8 cellular contexts compared by ENCODE assay signal in the genomic region with DNA sequence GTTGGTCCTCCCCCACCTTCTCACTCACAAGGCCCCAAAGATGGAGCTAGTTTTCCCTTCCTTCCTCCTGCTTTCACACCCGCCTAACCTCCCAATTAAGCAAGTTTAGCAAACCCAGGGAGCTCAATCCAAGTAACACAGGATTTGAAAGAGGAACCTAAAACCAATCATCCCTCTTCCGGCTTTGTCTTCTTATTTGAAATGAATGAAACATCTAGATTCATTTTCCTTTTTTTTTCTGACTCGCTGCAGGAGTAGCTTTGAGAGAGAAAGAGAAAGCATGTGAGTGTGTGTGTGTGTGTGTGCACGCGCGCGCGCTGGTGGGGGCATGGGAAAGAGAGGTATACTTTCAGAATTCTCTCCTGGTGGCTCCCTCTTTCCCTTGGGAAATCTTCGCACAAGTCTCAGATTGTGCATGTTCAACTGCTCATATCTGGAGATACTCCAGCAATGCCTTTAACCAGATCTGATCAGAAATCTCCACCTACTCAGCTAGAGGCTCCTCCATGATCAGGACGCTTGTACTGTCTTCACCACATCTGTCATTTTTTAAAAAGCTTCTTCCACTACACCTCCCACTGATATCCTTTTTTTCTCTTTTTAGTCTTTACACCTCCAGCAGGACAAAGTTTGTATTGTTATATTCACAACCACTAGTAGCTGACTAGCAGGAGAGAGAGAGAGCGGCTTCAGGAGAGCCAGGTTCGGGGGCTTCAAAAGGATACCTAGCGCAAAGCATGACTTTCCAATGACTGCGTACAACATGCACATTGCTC. TPM values are rescaled to one million over a fixed set of nuclear protein-coding genes. Genes with fewer than 3 reads are reported as not detected.
A peak's percentile ranks its signal among the peaks of the same experiment; 100 is the strongest.
DNase-seq lines count a peak whose midpoint lies in the region.

No MANE protein-coding gene starts in this region.

- no peak overlapping the region for H3K27ac Mint-ChIP-seq in T-helper 1 cell treated with Interleukin-12 subunit alpha and Interleukin-12 subunit beta and Interleukin-4 antibody, amounts not matched to agents 30 μg/mL and 1 μg/mL, for 36 hours

- H3K4me3 Mint-ChIP-seq in T-helper 1 cell treated with Interleukin-12 subunit alpha and Interleukin-12 subunit beta and Interleukin-4 antibody, amounts not matched to agents 30 μg/mL and 1 μg/mL, for 36 hours, result peak overlapping the region; percentile 81

- DNase-seq in T-helper 1 cell (no peak), NOMO-1 (lab: John Stamatoyannopoulos, UW; ENCODE audit: unreplicated experiment in 2 of 2) (peak; percentile 74 to 86), myocyte (ENCODE audit: low read depth) (peak; percentile 16), mesenteric fat pad (ENCODE audit: low spot score) (no peak)
- DNase-seq in activated effector memory CD4-positive, alpha-beta T cell treated with anti-CD3 and anti-CD28 coated beads, Interleukin-2, amount 50 U/mL, for 16 hours, result no peak
- DNase-seq in activated CD4-positive, CD25-positive, alpha-beta regulatory T cell (lab: John Stamatoyannopoulos, UW), result no peak

- H3K9ac ChIP-seq in duodenal mucosa (ENCODE audit: low read depth in 1 of 2, low read length in 2 of 2), result peak overlapping the region in 1 of 2 donors; percentile 52

- H3K27ac ChIP-seq in duodenal mucosa (ENCODE audit: low read depth, low read length), result no peak overlapping the region

- H3K27me3 ChIP-seq in duodenal mucosa (ENCODE audit: control insufficient read depth in 1 of 2, insufficient read depth in 2 of 2, low read length in 2 of 2), result no peaks in the 10 kb centered on the region

- no peaks in the 10 kb centered on the region for H3K9me3 Mint-ChIP-seq in T-helper 1 cell treated with Interleukin-12 subunit alpha and Interleukin-12 subunit beta and Interleukin-4 antibody, amounts not matched to agents 30 μg/mL and 1 μg/mL, for 36 hours

- peaks cover 0 to 18% of the 10 kb centered on the region in 2 donors for H3K4me1 ChIP-seq in duodenal mucosa (ENCODE audit: control insufficient read depth in 1 of 2, insufficient read depth in 2 of 2, low read length in 2 of 2)

- H3K4me3 ChIP-seq in duodenal mucosa (ENCODE audit: low read depth in 1 of 2, low read length in 2 of 2), result peak overlapping the region; percentile 66 to 85

- peaks cover 66% of the 10 kb centered on the region for H3K27me3 Mint-ChIP-seq in T-helper 1 cell treated with Interleukin-12 subunit alpha and Interleukin-12 subunit beta and Interleukin-4 antibody, amounts not matched to agents 30 μg/mL and 1 μg/mL, for 36 hours (ENCODE audit: low read depth)

- H3K36me3 ChIP-seq in duodenal mucosa (ENCODE audit: control insufficient read depth in 1 of 2, insufficient read depth in 2 of 2, low read length in 2 of 2), result no peaks in the 10 kb centered on the region

- H3K9me3 ChIP-seq in duodenal mucosa (ENCODE audit: control insufficient read depth in 1 of 2, low read length in 2 of 2), result no peaks in the 10 kb centered on the region

- peaks cover 1% of the 10 kb centered on the region for H3K36me3 Mint-ChIP-seq in T-helper 1 cell treated with Interleukin-12 subunit alpha and Interleukin-12 subunit beta and Interleukin-4 antibody, amounts not matched to agents 30 μg/mL and 1 μg/mL, for 36 hours (ENCODE audit: low read depth)

- peaks cover 17% of the 10 kb centered on the region for H3K4me1 Mint-ChIP-seq in T-helper 1 cell treated with Interleukin-12 subunit alpha and Interleukin-12 subunit beta and Interleukin-4 antibody, amounts not matched to agents 30 μg/mL and 1 μg/mL, for 36 hours (ENCODE audit: low read depth)

RNA-seq across cellular contexts. Expression of gene SLC8A1, which starts 1.6 kb away (rescaled TPM):
- 5.2 and 8.3 TPM in 2 replicates for total RNA-seq in myocyte
- 3.1 TPM for polyA plus RNA-seq in myocyte (2012)
- total RNA-seq in mesenteric fat pad, result 18.5 TPM

Comparison
In these comparisons a context has a peak if more than half of its experiments do, and no peak if none do; other contexts are left out.
1. DNase-seq: peak in NOMO-1 (2 of 2) and myocyte (single experiment); none in T-helper 1 cell (0 of 5), activated effector memory CD4-positive, alpha-beta T cell treated with anti-CD3 and anti-CD28 coated beads, Interleukin-2, amount 50 U/mL, for 16 hours (single experiment), activated CD4-positive, CD25-positive, alpha-beta regulatory T cell (0 of 4) and mesenteric fat pad (single experiment).